ENCODE assay signal across 19 cellular contexts in genomic region chr4:181685911-181686310, GRCh38.
A peak's percentile ranks its signal among the peaks of the same experiment; 100 is the strongest.
DNase-seq lines count a peak whose midpoint lies in the region; ATAC-seq and TF ChIP-seq lines count a peak whose summit lies in the region.
"Had no signal": no experiment of that assay in that cellular context is flagged by ENCODE, and none has a peak within 500 bp of the region (broad histone marks: within the 10 kb centered on the region; RNA-seq: fewer than 3 reads in every experiment).

No MANE protein-coding gene starts in this region.

- no peak for TF ChIP-seq POLR2A in body of pancreas (IDR thresholded peaks at IDR 0.05)

- no peaks in the 10 kb centered on the region for H3K27me3 ChIP-seq in adipocyte (replicated peaks; ENCODE audit: control insufficient read depth, insufficient read depth, low read length)
- no peaks in the 10 kb centered on the region for H3K27me3 ChIP-seq in body of pancreas
- H3K27me3 ChIP-seq: adrenal gland had no signal

- H3K36me3 ChIP-seq in adipocyte (ENCODE audit: control insufficient read depth, insufficient read depth, low read length, severe bottlenecking) (no peaks in the 10 kb centered on the region), body of pancreas (replicated peaks in 1 of 2; ENCODE audit: insufficient read depth in 1 of 2, low read depth in 2 of 2) (no peaks in the 10 kb centered on the region)
- H3K36me3 ChIP-seq: adrenal gland, thoracic aorta had no signal

- no peak for ATAC-seq in body of pancreas
- no peak for ATAC-seq in activated T-helper 17 cell treated with anti-CD3 and anti-CD28 coated beads, Interleukin-2, amount 50 U/mL, for 72 hours (replicated peaks)
- ATAC-seq: GM12878, left ventricle myocardium superior had no signal

- DNase-seq in A172 (ENCODE audit: low spot score) (peak; percentile 81), HFF-Myc (ENCODE audit: extremely low read depth, low read depth) (peak; percentile 38), adipocyte (ENCODE audit: low read depth) (peak; percentile 74), glomerular visceral epithelial cell (ENCODE audit: extremely low spot score) (peak; percentile 50), NCI-H2196 (lab: John Stamatoyannopoulos, UW; ENCODE audit: unreplicated experiment) (no peak), body of pancreas (no peak), coronary artery (ENCODE audit: low spot score) (no peak)
- DNase-seq: 8988T; activated CD4-positive, alpha-beta T cell treated with anti-CD3 and anti-CD28 coated beads for 4 hours; activated T-cell treated with anti-CD3 and anti-CD28 coated beads, Interleukin-2, amount 50 U/mL, for 1 hour; head of caudate nucleus; left ventricle myocardium superior; NCI-H2171 had no signal

- H3K27ac Mint-ChIP-seq in activated T-helper 17 cell treated with anti-CD3 and anti-CD28 coated beads, Interleukin-2, amount 50 U/mL, for 72 hours = no peak overlapping the region
- H3K27ac Mint-ChIP-seq: T-helper 1 cell treated with Interleukin-12 subunit alpha and Interleukin-12 subunit beta and Interleukin-4 antibody, amounts not matched to agents 30 μg/mL and 1 μg/mL, for 36 hours had no signal

- WGBS in body of pancreas, 2 donors = 61 to 72% methylated on average over 4 of the region's 4 CpGs

- no peaks in the 10 kb centered on the region for H3K27me3 Mint-ChIP-seq in activated T-helper 17 cell treated with anti-CD3 and anti-CD28 coated beads, Interleukin-2, amount 50 U/mL, for 72 hours

- H3K9me3 ChIP-seq in adipocyte (ENCODE audit: control insufficient read depth, low read length) (no peaks in the 10 kb centered on the region), body of pancreas (no peaks in the 10 kb centered on the region)
- H3K9me3 ChIP-seq: adrenal gland, thoracic aorta had no signal

- no peaks in the 10 kb centered on the region for H3K36me3 Mint-ChIP-seq in activated T-helper 17 cell treated with anti-CD3 and anti-CD28 coated beads, Interleukin-2, amount 50 U/mL, for 72 hours (ENCODE audit: low read depth)

- H3K9me3 Mint-ChIP-seq in activated T-helper 17 cell treated with anti-CD3 and anti-CD28 coated beads, Interleukin-2, amount 50 U/mL, for 72 hours = peaks cover 6% of the 10 kb centered on the region
- H3K9me3 Mint-ChIP-seq: T-helper 1 cell treated with Interleukin-12 subunit alpha and Interleukin-12 subunit beta and Interleukin-4 antibody, amounts not matched to agents 30 μg/mL and 1 μg/mL, for 36 hours had no signal

- no peak overlapping the region for H3K4me3 Mint-ChIP-seq in activated T-helper 17 cell treated with anti-CD3 and anti-CD28 coated beads, Interleukin-2, amount 50 U/mL, for 72 hours
- H3K4me3 Mint-ChIP-seq: T-helper 1 cell treated with Interleukin-12 subunit alpha and Interleukin-12 subunit beta and Interleukin-4 antibody, amounts not matched to agents 30 μg/mL and 1 μg/mL, for 36 hours had no signal

- H3K27ac ChIP-seq in body of pancreas (no peak overlapping the region), coronary artery (no peak overlapping the region)
- H3K27ac ChIP-seq: skin epidermis, thoracic aorta had no signal

- peaks cover 63% of the 10 kb centered on the region for H3K4me1 ChIP-seq in adipocyte (ENCODE audit: control insufficient read depth, insufficient read depth, low read length)
- no peaks in the 10 kb centered on the region for H3K4me1 ChIP-seq in body of pancreas
- H3K4me1 ChIP-seq: adrenal gland had no signal

- TF ChIP-seq CTCF in HFF-Myc (IDR thresholded peaks at IDR 0.05; ENCODE audit: low read depth, low read length, missing control alignments) = no peak
- TF ChIP-seq CTCF in body of pancreas (IDR thresholded peaks at IDR 0.05) = no peak
- TF ChIP-seq CTCF in coronary artery (IDR thresholded peaks at IDR 0.05) = no peak

- H3K4me3 ChIP-seq in HFF-Myc (replicated peaks; ENCODE audit: low read depth, low read length) = no peak overlapping the region
- peak overlapping the region; percentile 61 for H3K4me3 ChIP-seq in adipocyte (ENCODE audit: low read length)
- H3K4me3 ChIP-seq in body of pancreas = no peak overlapping the region
- no peak overlapping the region for H3K4me3 ChIP-seq in coronary artery
- H3K4me3 ChIP-seq: adrenal gland, GM12878, skin epidermis, thoracic aorta had no signal

- no peaks in the 10 kb centered on the region for H3K4me1 Mint-ChIP-seq in activated T-helper 17 cell treated with anti-CD3 and anti-CD28 coated beads, Interleukin-2, amount 50 U/mL, for 72 hours

- H3K9ac ChIP-seq in adipocyte (ENCODE audit: low read length) = peak overlapping the region; percentile 75

- intact Hi-C loops in body of pancreas (cut with DNase I) = no loop called here

Comparison
In these comparisons a context has a peak if more than half of its experiments do, and no peak if none do; other contexts are left out.
1. DNase-seq: peak in A172 (single experiment), HFF-Myc (single experiment), adipocyte (single experiment) and glomerular visceral epithelial cell (single experiment); none in NCI-H2196 (single experiment), body of pancreas (0 of 4) and coronary artery (single experiment).